In genomic region chr9:13070612-13071595, GRCh38 we compare ENCODE assay signal across 19 cellular contexts.
DNase-seq lines count a peak whose midpoint lies in the region; ATAC-seq and TF ChIP-seq lines count a peak whose summit lies in the region.
"Had no signal": no experiment of that assay in that cellular context is flagged by ENCODE, and none has a peak within 500 bp of the region (broad histone marks: within the 10 kb centered on the region; RNA-seq: fewer than 3 reads in every experiment).

No MANE protein-coding gene starts in this region.

- no peak overlapping the region for H3K9ac ChIP-seq in SK-N-SH
- H3K9ac ChIP-seq: KMS-11 had no signal

- 87% methylated on average over 12 of the region's 12 CpGs for WGBS in SK-N-SH (ENCODE audit: low lambda C conversion rate)
- 91% methylated on average over 12 of the region's 12 CpGs for WGBS in hepatocyte (ENCODE audit: low lambda C conversion rate, missing lambda C conversion rate)
- 70% methylated on average over 12 of the region's 12 CpGs for WGBS in prostate gland

- H3K27me3 ChIP-seq in SK-N-SH (ENCODE audit: insufficient read depth) (no peaks in the 10 kb centered on the region), hepatocyte (no peaks in the 10 kb centered on the region), prostate gland (replicated peaks; ENCODE audit: insufficient read depth) (no peaks in the 10 kb centered on the region), lower lobe of right lung (ENCODE audit: low read depth) (no peaks in the 10 kb centered on the region)

- H4K20me1 ChIP-seq in SK-N-SH (ENCODE audit: insufficient read depth) (no peaks in the 10 kb centered on the region), hepatocyte (ENCODE audit: insufficient read depth, poor library complexity, severe bottlenecking) (no peaks in the 10 kb centered on the region)

- no peak for DNase-seq in SK-N-SH
- peak; percentile 45 for DNase-seq in NCI-H2196 treated with DMSO at 0.1 percent for 48 hours (lab: John Stamatoyannopoulos, UW; ENCODE audit: unreplicated experiment)
- DNase-seq in hepatocyte (ENCODE audit: low spot score) = no peak
- no peak for DNase-seq in prostate gland (ENCODE audit: low spot score)
- no peak for DNase-seq in lower lobe of right lung
- DNase-seq in Kasumi-1 (lab: John Stamatoyannopoulos, UW) = no peak
- DNase-seq: COR-L47, DND-41, GDM1, GOT3, HFFc6, NCI-H1417 treated with DMSO at 0.1 percent for 48 hours, NCI-H2107, NCI-H524 treated with DMSO at 0.1 percent for 48 hours, T-helper 17 cell had no signal

- no peaks in the 10 kb centered on the region for H3K9me2 ChIP-seq in SK-N-SH
- H3K9me2 ChIP-seq in hepatocyte (replicated peaks; ENCODE audit: insufficient read depth) = no peaks in the 10 kb centered on the region

- H3K4me3 ChIP-seq in SK-N-SH (ENCODE audit: low read depth in 2 of 2, low read length in 1 of 2) = no peak overlapping the region
- H3K4me3 ChIP-seq in hepatocyte = no peak overlapping the region
- no peak overlapping the region for H3K4me3 ChIP-seq in prostate gland
- H3K4me3 ChIP-seq in lower lobe of right lung = no peak overlapping the region
- H3K4me3 ChIP-seq: A549 had no signal

- no peak overlapping the region for H3K4me2 ChIP-seq in SK-N-SH
- H3K4me2 ChIP-seq in hepatocyte = no peak overlapping the region
- H3K4me2 ChIP-seq: A549, KMS-11 had no signal

- POLR2A ChIA-PET in SK-N-SH (lab: Yijun Ruan, JAX) = no interaction called here

- H3F3A ChIP-seq in SK-N-SH (replicated peaks; ENCODE audit: insufficient read depth) = no peaks in the 10 kb centered on the region

- TF ChIP-seq POLR2A in prostate gland (IDR thresholded peaks at IDR 0.05) = no peak

- TF ChIP-seq CTCF in SK-N-SH (IDR thresholded peaks at IDR 0.05) (no peak), hepatocyte (IDR thresholded peaks at IDR 0.05; ENCODE audit: poor library complexity) (no peak), prostate gland (IDR thresholded peaks at IDR 0.05) (no peak), lower lobe of right lung (IDR thresholded peaks at IDR 0.05) (no peak)

- no peak for TF ChIP-seq RAD21 in SK-N-SH (IDR thresholded peaks at IDR 0.05; ENCODE audit: low read length)

- H3K79me2 ChIP-seq in SK-N-SH (ENCODE audit: insufficient read depth) = no peaks in the 10 kb centered on the region
- no peaks in the 10 kb centered on the region for H3K79me2 ChIP-seq in hepatocyte

- intact Hi-C loops in prostate gland (cut with DNase I) (no loop called here), lower lobe of right lung (cut with DNase I) (no loop called here)

- no peak for TF ChIP-seq EP300 in SK-N-SH (IDR thresholded peaks at IDR 0.05; ENCODE audit: borderline replicate concordance in 1 of 2, low read depth in 1 of 2, low read length in 1 of 2)

- no peak overlapping the region for H2AFZ ChIP-seq in SK-N-SH (ENCODE audit: low read depth)
- H2AFZ ChIP-seq in hepatocyte = no peak overlapping the region

- CTCF ChIA-PET in SK-N-SH (lab: Yijun Ruan, JAX) = interaction anchor here (0.5 kb wide), 1 partner anchor 18 kb away, joined by 3 read pairs; no protein-coding TSS in a partner anchor

- ATAC-seq in SK-N-SH treated with all-trans-retinoic acid at 6 μM for 48 hours (0 out of 3 replicates have a peak, but pooled peaks have one; percentile 28), lower lobe of right lung (no peak), HG02981 (IDR thresholded peaks at IDR 0.05; ENCODE audit: unreplicated experiment) (no peak)
- ATAC-seq: A549, T-helper 17 cell had no signal

- no peak overlapping the region for H3K27ac ChIP-seq in SK-N-SH (ENCODE audit: low read depth in 2 of 2, low read length in 1 of 2)
- peak overlapping the region; percentile 5 for H3K27ac ChIP-seq in hepatocyte
- peak overlapping the region; percentile 64 to 71 for H3K27ac ChIP-seq in prostate gland
- no peak overlapping the region for H3K27ac ChIP-seq in lower lobe of right lung
- H3K27ac ChIP-seq: A549, KMS-11 had no signal

- H3K4me1 ChIP-seq in SK-N-SH (ENCODE audit: control insufficient read depth in 1 of 2, insufficient read depth in 2 of 2, low read depth in 1 of 2, low read length in 1 of 2) = no peaks in the 10 kb centered on the region; a peak in 1 of 4 replicates
- H3K4me1 ChIP-seq in hepatocyte (ENCODE audit: insufficient read depth) = no peaks in the 10 kb centered on the region
- H3K4me1 ChIP-seq in prostate gland (replicated peaks) = no peaks in the 10 kb centered on the region
- no peaks in the 10 kb centered on the region for H3K4me1 ChIP-seq in lower lobe of right lung
- H3K4me1 ChIP-seq: A549 had no signal

- peaks cover 4% of the 10 kb centered on the region; the same call in 1 of the 2 replicates for H3K9me3 ChIP-seq in SK-N-SH
- H3K9me3 ChIP-seq in hepatocyte (ENCODE audit: low read depth) = no peaks in the 10 kb centered on the region
- H3K9me3 ChIP-seq in prostate gland = no peaks in the 10 kb centered on the region
- no peaks in the 10 kb centered on the region for H3K9me3 ChIP-seq in lower lobe of right lung
- H3K9me3 ChIP-seq: A549 had no signal

- H3K36me3 ChIP-seq in SK-N-SH (replicated peaks in 1 of 2; ENCODE audit: control insufficient read depth in 1 of 2, insufficient read depth in 2 of 2, low read length in 1 of 2) (no peaks in the 10 kb centered on the region), hepatocyte (replicated peaks; ENCODE audit: insufficient read depth, low read depth) (no peaks in the 10 kb centered on the region), prostate gland (no peaks in the 10 kb centered on the region), lower lobe of right lung (no peaks in the 10 kb centered on the region)

TF ChIP-seq in SK-N-SH treated with all-trans-retinoic acid at 6 μM for 48 hours, 23 proteins besides CTCF, POLR2A, EP300 and RAD21 (continues in another document):
- TF ChIP-seq CSRNP3 (CRISPR knock-in tag; IDR thresholded peaks at IDR 0.05) = no peak
- no peak for TF ChIP-seq ZFP30 (CRISPR knock-in tag; IDR thresholded peaks at IDR 0.05)
- TF ChIP-seq PPARA (CRISPR knock-in tag; IDR thresholded peaks at IDR 0.05; ENCODE audit: borderline replicate concordance) = no peak
- TF ChIP-seq PATZ1 (CRISPR knock-in tag; IDR thresholded peaks at IDR 0.05; ENCODE audit: borderline replicate concordance) = no peak

TF ChIP-seq in SK-N-SH, 30 proteins besides CTCF, POLR2A, EP300 and RAD21:
- TF ChIP-seq ELF1 (IDR thresholded peaks at IDR 0.05) = no peak
- TF ChIP-seq NFIC (IDR thresholded peaks at IDR 0.05; ENCODE audit: borderline replicate concordance) = no peak
- TF ChIP-seq USF2 (IDR thresholded peaks at IDR 0.05; ENCODE audit: borderline replicate concordance, low read depth, low read length) = no peak
- TF ChIP-seq EZH2phosphoT487 (IDR thresholded peaks at IDR 0.05; ENCODE audit: borderline replicate concordance, low read depth) = no peak
- TF ChIP-seq GATA2 (CRISPR knock-in tag; IDR thresholded peaks at IDR 0.05) = no peak
TF ChIP-seq in SK-N-SH: peak in this region for 0.

Comparison
In these comparisons a context has a peak if more than half of its experiments do, and no peak if none do; other contexts are left out.
1. H3K27ac ChIP-seq: peak in hepatocyte (single experiment) and prostate gland (2 of 2); none in SK-N-SH (0 of 2) and lower lobe of right lung (single experiment).